Comparison of ENCODE assay signal across 13 cellular contexts in the genomic region with DNA sequence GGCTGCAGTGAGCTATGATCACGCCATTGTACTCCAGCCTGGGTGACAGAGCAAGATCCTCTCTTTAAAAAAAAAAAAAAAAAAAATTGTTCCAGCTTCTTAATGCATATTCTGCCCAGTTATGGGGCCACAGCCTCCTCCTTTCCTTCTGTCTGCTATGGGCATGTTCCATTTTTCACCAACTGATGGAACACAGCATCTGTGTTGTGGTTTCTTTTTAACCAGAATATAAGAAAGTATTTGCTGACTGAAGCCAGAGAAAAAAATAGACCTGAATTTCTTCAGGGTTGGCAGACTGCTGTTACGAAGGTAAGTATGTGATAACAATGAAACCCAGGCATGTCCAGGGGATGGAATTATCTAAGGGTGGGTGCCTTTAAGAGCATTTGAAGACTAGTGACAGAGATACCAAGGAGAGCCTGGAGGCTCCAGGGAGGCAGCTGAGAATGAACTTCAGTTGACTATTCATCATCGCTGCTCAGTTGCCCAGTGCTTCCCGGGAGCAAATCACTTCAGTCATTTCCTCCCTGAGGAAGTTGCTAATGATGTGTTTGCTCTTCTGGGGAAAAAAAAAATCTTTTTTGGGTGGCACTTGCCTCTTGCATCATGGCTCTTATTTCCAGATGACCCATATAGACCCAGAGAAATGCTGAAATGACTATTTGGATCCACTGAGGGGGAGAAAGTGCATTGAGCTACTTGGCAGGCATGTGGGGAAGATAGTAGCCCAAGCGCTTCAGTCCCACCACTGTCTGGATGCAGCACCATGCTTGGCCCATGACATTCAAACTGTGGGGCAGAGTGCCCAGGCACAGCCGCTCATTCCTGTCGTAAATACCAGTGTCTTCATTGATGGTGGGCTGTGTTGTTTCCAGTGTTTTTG.
"Had no signal": no experiment of that assay in that cellular context is flagged by ENCODE, and none has a peak within 500 bp of the region (broad histone marks: within the 10 kb centered on the region; RNA-seq: fewer than 3 reads in every experiment).

No MANE protein-coding gene starts in this region.

- H3K9me3 Mint-ChIP-seq: natural killer cell treated with Interleukin-12 subunit alpha and Interleukin-12 subunit beta and Interleukin-15 and Interleukin-18, amount 100 ng/mL, for 72 hours; T-helper 1 cell treated with Interleukin-12 subunit alpha and Interleukin-12 subunit beta and Interleukin-4 antibody, amounts not matched to agents 30 μg/mL and 1 μg/mL, for 36 hours had no signal

- H3K4me3 Mint-ChIP-seq: natural killer cell treated with Interleukin-12 subunit alpha and Interleukin-12 subunit beta and Interleukin-15 and Interleukin-18, amount 100 ng/mL, for 72 hours; T-helper 1 cell treated with Interleukin-12 subunit alpha and Interleukin-12 subunit beta and Interleukin-4 antibody, amounts not matched to agents 30 μg/mL and 1 μg/mL, for 36 hours had no signal

- DNase-seq: activated CD4-positive, alpha-beta T cell treated with anti-CD3 and anti-CD28 coated beads, Interleukin-2, amount 50 U/mL, for 4 hours; activated naive CD4-positive, alpha-beta T cell treated with anti-CD3 and anti-CD28 coated beads, Interleukin-2, amount 50 U/mL, for 16 hours; adrenal gland; foreskin melanocyte; heart left ventricle; left colon; nucleus accumbens; sigmoid colon; stimulated activated CD4-positive, alpha-beta T cell treated with anti-CD3 and anti-CD28 coated beads, Interleukin-2, amount 100 ng/mL, for 48 hours; thyroid gland had no signal

- H3K27me3 Mint-ChIP-seq: natural killer cell treated with Interleukin-12 subunit alpha and Interleukin-12 subunit beta and Interleukin-15 and Interleukin-18, amount 100 ng/mL, for 72 hours had no signal

- H3K27ac Mint-ChIP-seq: natural killer cell treated with Interleukin-12 subunit alpha and Interleukin-12 subunit beta and Interleukin-15 and Interleukin-18, amount 100 ng/mL, for 72 hours; T-helper 1 cell treated with Interleukin-12 subunit alpha and Interleukin-12 subunit beta and Interleukin-4 antibody, amounts not matched to agents 30 μg/mL and 1 μg/mL, for 36 hours had no signal

- ATAC-seq: activated CD4-positive, CD25-positive, alpha-beta regulatory T cell treated with anti-CD3 and anti-CD28 coated beads, Interleukin-2, amount 50 U/mL, for 24 hours; heart left ventricle; left colon; natural killer cell treated with Interleukin-12 subunit alpha and Interleukin-12 subunit beta and Interleukin-15 and Interleukin-18, amount 100 ng/mL, for 72 hours had no signal
